ENCODE assay signal across 20 cellular contexts in genomic region chr2:241958818-241959545, GRCh38.
DNase-seq lines count a peak whose midpoint lies in the region; ATAC-seq lines count a peak whose summit lies in the region.
"Had no signal": no experiment of that assay in that cellular context is flagged by ENCODE, and none has a peak within 500 bp of the region (broad histone marks: within the 10 kb centered on the region; RNA-seq: fewer than 3 reads in every experiment).

No MANE protein-coding gene starts in this region.

- no peaks in the 10 kb centered on the region for H3K36me3 Mint-ChIP-seq in activated naive CD4-positive, alpha-beta T cell treated with anti-CD3 and anti-CD28 coated beads, Interleukin-2, amount 50 U/mL, for 72 hours
- H3K36me3 Mint-ChIP-seq in stimulated activated effector memory CD8-positive, alpha-beta T cell treated with anti-CD3 and anti-CD28 coated beads, Interleukin-12 subunit alpha, Interleukin-12 subunit beta, amount 100 ng/mL, for 72 hours, result no peaks in the 10 kb centered on the region

- DNase-seq in activated naive CD4-positive, alpha-beta T cell treated with anti-CD3 and anti-CD28 coated beads, Interleukin-2, amount 50 U/mL, for 16 hours, result peak; percentile 4
- DNase-seq in activated naive CD4-positive, alpha-beta T cell treated with anti-CD3 and anti-CD28 coated beads, Interleukin-2, amount 50 U/mL, for 72 hours (ENCODE audit: low spot score in 2 of 2), result no peak
- DNase-seq in Kasumi-1 (lab: John Stamatoyannopoulos, UW), result peak; percentile 46 to 49
- DNase-seq in amniotic epithelial cell (ENCODE audit: low read depth), result peak; percentile 27
- DNase-seq in stimulated activated effector memory CD8-positive, alpha-beta T cell treated with anti-CD3 and anti-CD28 coated beads, Interleukin-12 subunit alpha, Interleukin-12 subunit beta, amount 100 ng/mL, for 72 hours (ENCODE audit: low spot score in 2 of 2), result no peak
- no peak for DNase-seq in stimulated activated CD4-positive, alpha-beta T cell treated with anti-CD3 and anti-CD28 coated beads, Interleukin-4, amount 100 ng/mL, for 1 hour
- DNase-seq: C1 segment of cervical spinal cord, DMS79, IMR-90, Karpas-422, MG63, NCI-H1105 treated with DMSO at 0.1 percent for 48 hours, NCI-H1694 treated with DMSO at 0.1 percent for 48 hours, NCI-H2107, NCI-H510A treated with DMSO at 0.1 percent for 48 hours, NCI-H774, PC-3, SIG-M5 had no signal

- H3K27ac Mint-ChIP-seq in activated naive CD4-positive, alpha-beta T cell treated with anti-CD3 and anti-CD28 coated beads, Interleukin-2, amount 50 U/mL, for 72 hours, result no peak overlapping the region
- peak overlapping the region; percentile 15 for H3K27ac Mint-ChIP-seq in stimulated activated effector memory CD8-positive, alpha-beta T cell treated with anti-CD3 and anti-CD28 coated beads, Interleukin-12 subunit alpha, Interleukin-12 subunit beta, amount 100 ng/mL, for 72 hours

- H3K4me1 Mint-ChIP-seq in stimulated activated effector memory CD8-positive, alpha-beta T cell treated with anti-CD3 and anti-CD28 coated beads, Interleukin-12 subunit alpha, Interleukin-12 subunit beta, amount 100 ng/mL, for 72 hours, result peaks cover 6% of the 10 kb centered on the region

- no peaks in the 10 kb centered on the region for H3K9me3 Mint-ChIP-seq in activated naive CD4-positive, alpha-beta T cell treated with anti-CD3 and anti-CD28 coated beads, Interleukin-2, amount 50 U/mL, for 72 hours
- no peaks in the 10 kb centered on the region for H3K9me3 Mint-ChIP-seq in stimulated activated effector memory CD8-positive, alpha-beta T cell treated with anti-CD3 and anti-CD28 coated beads, Interleukin-12 subunit alpha, Interleukin-12 subunit beta, amount 100 ng/mL, for 72 hours

- no peak overlapping the region for H3K4me3 Mint-ChIP-seq in stimulated activated effector memory CD8-positive, alpha-beta T cell treated with anti-CD3 and anti-CD28 coated beads, Interleukin-12 subunit alpha, Interleukin-12 subunit beta, amount 100 ng/mL, for 72 hours

- ATAC-seq in activated naive CD4-positive, alpha-beta T cell treated with anti-CD3 and anti-CD28 coated beads, Interleukin-2, amount 50 U/mL, for 72 hours, result no peak
- ATAC-seq in stimulated activated effector memory CD8-positive, alpha-beta T cell treated with anti-CD3 and anti-CD28 coated beads, Interleukin-12 subunit alpha, Interleukin-12 subunit beta, amount 100 ng/mL, for 72 hours, result no peak
- ATAC-seq in GM21447 (IDR thresholded peaks at IDR 0.05; ENCODE audit: unreplicated experiment), result no peak
- no peak for ATAC-seq in HG02642 (IDR thresholded peaks at IDR 0.05; ENCODE audit: poor library complexity, unreplicated experiment)
- ATAC-seq: PC-3 had no signal

Comparison
In these comparisons a context has a peak if more than half of its experiments do, and no peak if none do; other contexts are left out.
1. DNase-seq: peak in activated naive CD4-positive, alpha-beta T cell treated with anti-CD3 and anti-CD28 coated beads, Interleukin-2, amount 50 U/mL, for 16 hours (single experiment), Kasumi-1 (2 of 2) and amniotic epithelial cell (single experiment); none in activated naive CD4-positive, alpha-beta T cell treated with anti-CD3 and anti-CD28 coated beads, Interleukin-2, amount 50 U/mL, for 72 hours (0 of 2), stimulated activated effector memory CD8-positive, alpha-beta T cell treated with anti-CD3 and anti-CD28 coated beads, Interleukin-12 subunit alpha, Interleukin-12 subunit beta, amount 100 ng/mL, for 72 hours (0 of 2) and stimulated activated CD4-positive, alpha-beta T cell treated with anti-CD3 and anti-CD28 coated beads, Interleukin-4, amount 100 ng/mL, for 1 hour (single experiment).